14 cellular contexts compared by ENCODE assay signal in the genomic region with DNA sequence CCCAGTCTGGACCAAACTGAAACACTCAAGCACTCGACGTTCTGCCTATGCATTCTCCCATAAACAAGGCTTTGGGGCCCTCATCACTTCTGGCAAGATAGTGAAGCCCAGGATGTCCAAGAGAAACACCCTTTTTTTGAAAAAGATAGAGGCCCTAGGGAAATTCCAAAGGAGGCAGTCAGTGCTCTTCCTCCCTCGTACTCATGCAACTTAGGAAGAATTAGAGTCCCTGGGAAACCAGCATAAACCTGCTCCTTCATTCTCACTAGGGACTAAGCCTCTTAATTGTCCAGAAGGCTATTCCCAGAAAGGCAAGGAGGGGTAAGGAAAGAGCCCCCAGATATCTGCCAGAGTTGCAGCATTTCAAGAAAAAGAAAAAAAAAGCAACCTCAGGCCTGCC.
"Had no signal": no experiment of that assay in that cellular context is flagged by ENCODE, and none has a peak within 500 bp of the region (broad histone marks: within the 10 kb centered on the region; RNA-seq: fewer than 3 reads in every experiment).

No MANE protein-coding gene starts in this region.

- H3K27ac Mint-ChIP-seq: activated CD8-positive, alpha-beta T cell treated with anti-CD3 and anti-CD28 coated beads for 36 hours; activated T-cell treated with anti-CD3 and anti-CD28 coated beads, Interleukin-2, amount 50 U/mL, for 72 hours; activated T-helper 2 cell treated with anti-CD3 and anti-CD28 coated beads, Interferon-gamma antibody, Interleukin-2, Interleukin-4, amounts not matched to agents 10 μg/mL and 5 μg/mL and 100 μg/mL, durations not matched to agents 14 hours and 24 hours and 36 hours; brain; T-helper 1 cell treated with Interleukin-12 subunit alpha and Interleukin-12 subunit beta and Interleukin-4 antibody, amounts not matched to agents 30 μg/mL and 1 μg/mL, for 36 hours had no signal

- H3K4me1 Mint-ChIP-seq: brain had no signal

- H3K4me3 Mint-ChIP-seq: activated CD8-positive, alpha-beta T cell treated with anti-CD3 and anti-CD28 coated beads for 36 hours; activated T-cell treated with anti-CD3 and anti-CD28 coated beads, Interleukin-2, amount 50 U/mL, for 72 hours; brain; T-helper 1 cell treated with Interleukin-12 subunit alpha and Interleukin-12 subunit beta and Interleukin-4 antibody, amounts not matched to agents 30 μg/mL and 1 μg/mL, for 36 hours had no signal

- H3K36me3 Mint-ChIP-seq: brain had no signal

- H3K27ac ChIP-seq: cardiac muscle cell had no signal

- FAIRE-seq: astrocyte, colon had no signal

- H3K27me3 Mint-ChIP-seq: brain had no signal

- H3K9me3 Mint-ChIP-seq: activated CD8-positive, alpha-beta T cell treated with anti-CD3 and anti-CD28 coated beads for 36 hours; activated T-cell treated with anti-CD3 and anti-CD28 coated beads, Interleukin-2, amount 50 U/mL, for 72 hours; activated T-helper 2 cell treated with anti-CD3 and anti-CD28 coated beads, Interferon-gamma antibody, Interleukin-2, Interleukin-4, amounts not matched to agents 10 μg/mL and 5 μg/mL and 100 μg/mL, durations not matched to agents 14 hours and 24 hours and 36 hours; brain; T-helper 1 cell treated with Interleukin-12 subunit alpha and Interleukin-12 subunit beta and Interleukin-4 antibody, amounts not matched to agents 30 μg/mL and 1 μg/mL, for 36 hours had no signal

- H3K4me3 ChIP-seq: cardiac muscle cell had no signal

- DNase-seq: activated CD4-positive, alpha-beta T cell treated with anti-CD3 and anti-CD28 coated beads for 4 hours; activated CD8-positive, alpha-beta memory T cell treated with anti-CD3 and anti-CD28 coated beads, Interleukin-2, amount 50 U/mL, for 4 hours; activated gamma-delta T cell treated with Interleukin-2 at 50 U/mL for 16 hours; cerebellar nuclear complex; NCI-H1092; SHP77 treated with DMSO at 0.1 percent for 48 hours had no signal
